ENCODE assay signal across 8 cellular contexts in genomic region chr10:50067546-50068351, GRCh38. TPM values are rescaled to one million over a fixed set of nuclear protein-coding genes. Genes with fewer than 3 reads are reported as not detected.
A peak's percentile ranks its signal among the peaks of the same experiment; 100 is the strongest.
DNase-seq lines count a peak whose midpoint lies in the region; ATAC-seq and TF ChIP-seq lines count a peak whose summit lies in the region.
"Not testable (repeated sequence)": the region's sequence is repeated elsewhere in the genome, so short reads cannot be mapped to it uniquely, and the experiment has no call there.

TSS of gene WASHC2A (plus strand) at chr10:50067954. CDS start at chr10:50068006, 52 bp downstream.

- WGBS in esophagus squamous epithelium, 2 donors = no CpG with 5 or more reads among the region's 73 CpGs

- peak; percentile 59 for DNase-seq in DMS79 (lab: John Stamatoyannopoulos, UW)
- DNase-seq in Jurkat, Clone E6-1 (ENCODE audit: low read depth, low spot score) = peak; percentile 18
- peak; percentile 92 to 97 (median 95) for DNase-seq in Peyer's patch
- peak; percentile 89 for DNase-seq in activated T-cell treated with anti-CD3 and anti-CD28 coated beads, Interleukin-2, amount 50 U/mL, for 48 hours
- DNase-seq in esophagus squamous epithelium (lab: John Stamatoyannopoulos, UW) = peak; percentile 59
- peak; percentile 87 for DNase-seq in stimulated activated CD8-positive, alpha-beta memory T cell treated with anti-CD3 and anti-CD28 coated beads, Interleukin-7, amount 100 ng/mL, for 24 hours (ENCODE audit: low read depth)

- H3K27me3 ChIP-seq in Peyer's patch; esophagus squamous epithelium; muscle layer of duodenum (ENCODE audit: low read depth, low read length): not testable (repeated sequence)

- not testable (repeated sequence) for H3K36me3 ChIP-seq in Peyer's patch; esophagus squamous epithelium; muscle layer of duodenum (ENCODE audit: control insufficient read depth in 1 of 2, insufficient read depth in 2 of 2, low read length in 2 of 2)

- H3K4me1 ChIP-seq in Peyer's patch; muscle layer of duodenum (ENCODE audit: control insufficient read depth in 1 of 2, insufficient read depth in 2 of 2, low read length in 2 of 2): not testable (repeated sequence)
- peaks cover 0 to 20% (median 3%) of the 10 kb centered on the region in 3 donors for H3K4me1 ChIP-seq in esophagus squamous epithelium

- intact Hi-C loops in esophagus squamous epithelium (cut with DNase I) = not testable (repeated sequence)

- peak within 1 kb of the TSS; percentile 63 for H3K4me3 ChIP-seq in Jurkat, Clone E6-1 (ENCODE audit: low read length)
- H3K4me3 ChIP-seq in Peyer's patch = peak within 1 kb of the TSS; percentile 54 to 96 (median 80)
- peak within 1 kb of the TSS; percentile 55 to 92 (median 83) for H3K4me3 ChIP-seq in esophagus squamous epithelium
- H3K4me3 ChIP-seq in muscle layer of duodenum (ENCODE audit: low read depth in 1 of 2, low read length in 2 of 2) = peak within 1 kb of the TSS; percentile 44 to 82

- ATAC-seq in GM21717 (IDR thresholded peaks at IDR 0.05; ENCODE audit: unreplicated experiment) = peak; percentile 90

- peak; percentile 39 to 41 for TF ChIP-seq POLR2A in Peyer's patch (IDR thresholded peaks at IDR 0.05)
- TF ChIP-seq POLR2A in esophagus squamous epithelium (IDR thresholded peaks at IDR 0.05) = peak in 2 of 4 donors; percentile 52 to 64

- not testable (repeated sequence) for H3K9me3 ChIP-seq in Peyer's patch; esophagus squamous epithelium; muscle layer of duodenum (ENCODE audit: control insufficient read depth in 1 of 2, low read length in 2 of 2)

- TF ChIP-seq CTCF in Peyer's patch (IDR thresholded peaks at IDR 0.05); esophagus squamous epithelium (IDR thresholded peaks at IDR 0.05): not testable (repeated sequence)

- H3K27ac ChIP-seq in Peyer's patch (peak within 1 kb of the TSS; percentile 58 to 87 (median 83)), esophagus squamous epithelium (peak within 1 kb of the TSS; percentile 75 to 91 (median 84))
- H3K27ac ChIP-seq in muscle layer of duodenum (ENCODE audit: low read length) = not testable (repeated sequence)

RNA-seq across cellular contexts. Expression of gene WASHC2A, which starts in this region (rescaled TPM):
- polyA plus RNA-seq in Jurkat, Clone E6-1 (2012; ENCODE audit: insufficient read depth, insufficient read length) = 30.7 TPM
- 10 to 100 TPM; 39.4 to 88.9 (median 57.6) TPM for total RNA-seq in Peyer's patch
- 10 to 100 TPM; 19.7 to 30.9 (median 24.4) TPM for total RNA-seq in esophagus squamous epithelium

Comparison
In these comparisons a context has a peak if more than half of its experiments do, and no peak if none do; other contexts are left out.
1. DNase-seq: peak in every context shown above with its lines; median percentile 95 in Peyer's patch; 89 in activated T-cell treated with anti-CD3 and anti-CD28 coated beads, Interleukin-2, amount 50 U/mL, for 48 hours; 87 in stimulated activated CD8-positive, alpha-beta memory T cell treated with anti-CD3 and anti-CD28 coated beads, Interleukin-7, amount 100 ng/mL, for 24 hours; 59 in DMS79; 59 in esophagus squamous epithelium; 18 in Jurkat, Clone E6-1.